8 cellular contexts compared by ENCODE assay signal in genomic region chr5:137666109-137666850, GRCh38.
DNase-seq lines count a peak whose midpoint lies in the region; ATAC-seq and TF ChIP-seq lines count a peak whose summit lies in the region.

No MANE protein-coding gene starts in this region.

- H3K36me3 ChIP-seq in mucosa of descending colon (ENCODE audit: low read depth) = no peaks in the 10 kb centered on the region
- H3K36me3 ChIP-seq in prostate gland = no peaks in the 10 kb centered on the region

- no peaks in the 10 kb centered on the region for H3K9me3 Mint-ChIP-seq in HFFc6

- DNase-seq in HFFc6 (peak; percentile 17), NOMO-1 (lab: John Stamatoyannopoulos, UW; ENCODE audit: unreplicated experiment in 2 of 2) (peak; percentile 80 to 90), mucosa of descending colon (no peak), cortex of kidney (lab: John Stamatoyannopoulos, UW) (no peak), prostate gland (ENCODE audit: low spot score) (no peak), epidermal melanocyte (ENCODE audit: insufficient read length, low spot score) (no peak)
- DNase-seq in activated naive CD4-positive, alpha-beta T cell treated with Interleukin-2 at 50 U/mL for 16 hours = peak; percentile 33

- H3K4me3 Mint-ChIP-seq in HFFc6 = no peak overlapping the region

- H3K4me1 Mint-ChIP-seq in HFFc6 (ENCODE audit: low read depth) = peaks cover 6% of the 10 kb centered on the region; the same call in 1 of the 2 replicates

- H3K4me1 ChIP-seq in mucosa of descending colon (ENCODE audit: low read depth) = no peaks in the 10 kb centered on the region
- no peaks in the 10 kb centered on the region for H3K4me1 ChIP-seq in prostate gland (replicated peaks)

- H3K9me3 ChIP-seq in mucosa of descending colon (no peaks in the 10 kb centered on the region), prostate gland (no peaks in the 10 kb centered on the region)

- TF ChIP-seq POLR2A in prostate gland (IDR thresholded peaks at IDR 0.05) = no peak

- WGBS in prostate gland = 74% methylated on average over 4 of the region's 4 CpGs

- TF ChIP-seq CTCF in HFFc6 (IDR thresholded peaks at IDR 0.05) = no peak
- TF ChIP-seq CTCF in mucosa of descending colon (IDR thresholded peaks at IDR 0.05) = no peak
- no peak for TF ChIP-seq CTCF in prostate gland (IDR thresholded peaks at IDR 0.05)

- H3K27ac Mint-ChIP-seq in HFFc6 = no peak overlapping the region; the same call in 1 of the 2 replicates

- peaks cover 8% of the 10 kb centered on the region for H3K27me3 Mint-ChIP-seq in HFFc6 (ENCODE audit: insufficient read depth)

- no peaks in the 10 kb centered on the region for H3K27me3 ChIP-seq in prostate gland (replicated peaks; ENCODE audit: insufficient read depth)

- no peak overlapping the region for H3K4me3 ChIP-seq in mucosa of descending colon
- H3K4me3 ChIP-seq in prostate gland = no peak overlapping the region

- no peak overlapping the region for H3K27ac ChIP-seq in prostate gland

- no peaks in the 10 kb centered on the region for H3K36me3 Mint-ChIP-seq in HFFc6 (ENCODE audit: low read depth)

- intact Hi-C loops in mucosa of descending colon (cut with DNase I, micrococcal nuclease) = no loop called here
- intact Hi-C loops in prostate gland (cut with DNase I) = no loop called here

- ATAC-seq in GM18498 (IDR thresholded peaks at IDR 0.05; ENCODE audit: unreplicated experiment) (peak; percentile 100), mucosa of descending colon (peak; percentile 71)

Comparison
In these comparisons a context has a peak if more than half of its experiments do, and no peak if none do; other contexts are left out.
1. DNase-seq: peak in HFFc6 (single experiment), NOMO-1 (2 of 2) and activated naive CD4-positive, alpha-beta T cell treated with Interleukin-2 at 50 U/mL for 16 hours (single experiment); none in mucosa of descending colon (0 of 3), cortex of kidney (single experiment), prostate gland (single experiment) and epidermal melanocyte (single experiment).